Comparison of ENCODE assay signal across 8 cellular contexts in genomic region chr2:38751043-38751846, GRCh38. TPM values are rescaled to one million over a fixed set of nuclear protein-coding genes. Genes with fewer than 3 reads are reported as not detected.
DNase-seq lines count a peak whose midpoint lies in the region; ATAC-seq and TF ChIP-seq lines count a peak whose summit lies in the region.

Gene SRSF7 (minus strand): TSS chr2:38751361. CDS start chr2:38751256, 105 bp downstream.

- H3K4me2 ChIP-seq in OCI-LY3 (ENCODE audit: low read length), result peak within 1 kb of the TSS; percentile 95

- peak within 1 kb of the TSS; percentile 97 for H3K9ac ChIP-seq in OCI-LY3 (ENCODE audit: low read length)

- H3K4me1 Mint-ChIP-seq in Calu3 (ENCODE audit: low read depth, unreplicated experiment), result peaks cover 46% of the 10 kb centered on the region
- H3K4me1 Mint-ChIP-seq in endothelial cell (ENCODE audit: unreplicated experiment), result peaks cover 30% of the 10 kb centered on the region
- peaks cover 45% of the 10 kb centered on the region for H3K4me1 Mint-ChIP-seq in mesothelial cell of epicardium

- no peaks in the 10 kb centered on the region for H3K27me3 ChIP-seq in OCI-LY3 (ENCODE audit: low read depth, low read length)

- TF ChIP-seq CTCF in Calu3 (IDR thresholded peaks at IDR 0.05; ENCODE audit: unreplicated experiment) (no peak), OCI-LY3 (IDR thresholded peaks at IDR 0.05; ENCODE audit: low read depth, low read length) (no peak), endothelial cell (IDR thresholded peaks at IDR 0.05; ENCODE audit: unreplicated experiment) (no peak), mesothelial cell of epicardium (IDR thresholded peaks at IDR 0.05; ENCODE audit: unreplicated experiment) (no peak)

- peak within 1 kb of the TSS; percentile 92 for H3K4me3 ChIP-seq in OCI-LY3 (ENCODE audit: low read length)

- H3K36me3 ChIP-seq in OCI-LY3 (replicated peaks; ENCODE audit: low read depth, low read length), result peaks cover 42% of the 10 kb centered on the region

- ATAC-seq in GM21447 (IDR thresholded peaks at IDR 0.05; ENCODE audit: unreplicated experiment), result peak; percentile 78

- CTCF ChIA-PET in Calu3 (lab: Charles Lee), result interaction anchor here (0.9 to 1.2 kb wide), 3 partner anchors 10 to 196 kb away, joined by 3 read pairs; partner anchors contain the start of gene GALM

- no peaks in the 10 kb centered on the region for H3K9me3 Mint-ChIP-seq in Calu3 (ENCODE audit: low read depth, unreplicated experiment)
- H3K9me3 Mint-ChIP-seq in endothelial cell (ENCODE audit: unreplicated experiment), result no peaks in the 10 kb centered on the region
- H3K9me3 Mint-ChIP-seq in mesothelial cell of epicardium, result no peaks in the 10 kb centered on the region

- H3K27me3 Mint-ChIP-seq in Calu3 (ENCODE audit: unreplicated experiment), result peaks cover 12% of the 10 kb centered on the region
- peaks cover 15% of the 10 kb centered on the region for H3K27me3 Mint-ChIP-seq in endothelial cell (ENCODE audit: unreplicated experiment)
- H3K27me3 Mint-ChIP-seq in mesothelial cell of epicardium (ENCODE audit: low read depth), result peaks cover 3% of the 10 kb centered on the region

- BruUV-seq in Calu3 (replicated peaks; lab: Mats Ljungman, UMichigan), result no TSS peak

- DNase-seq in Calu3 (peak; percentile 95), HuH-7 (ENCODE audit: low spot score) (peak; percentile 94), endothelial cell (ENCODE audit: low spot score) (peak; percentile 99), mesothelial cell of epicardium (ENCODE audit: low spot score in 2 of 2, unreplicated experiment in 2 of 2) (peak; percentile 95 to 99)
- DNase-seq in activated CD8-positive, alpha-beta memory T cell treated with anti-CD3 and anti-CD28 coated beads, Interleukin-2, amount 50 U/mL, for 48 hours, result peak; percentile 100
- DNase-seq in stimulated activated CD8-positive, alpha-beta memory T cell treated with anti-CD3 and anti-CD28 coated beads, Interleukin-15, amount 100 ng/mL, for 48 hours (ENCODE audit: low read depth in 2 of 2), result peak; percentile 89 to 93

- H3K79me2 ChIP-seq in OCI-LY3 (ENCODE audit: low read length), result peaks cover 57% of the 10 kb centered on the region

- peaks cover 40% of the 10 kb centered on the region for H4K20me1 ChIP-seq in OCI-LY3 (ENCODE audit: insufficient read depth, low read length)

- H3K36me3 Mint-ChIP-seq in Calu3 (ENCODE audit: insufficient read depth, unreplicated experiment) (peaks cover 59% of the 10 kb centered on the region), endothelial cell (ENCODE audit: low read depth, unreplicated experiment) (peaks cover 38% of the 10 kb centered on the region), mesothelial cell of epicardium (peaks cover 25% of the 10 kb centered on the region)

- H3K27ac Mint-ChIP-seq in Calu3 (ENCODE audit: unreplicated experiment) (peak within 1 kb of the TSS; percentile 100), endothelial cell (ENCODE audit: unreplicated experiment) (peak within 1 kb of the TSS; percentile 98), mesothelial cell of epicardium (peak within 1 kb of the TSS; percentile 100)

- peaks cover 48% of the 10 kb centered on the region for H3K4me1 ChIP-seq in OCI-LY3 (ENCODE audit: low read length)

- H3K27ac ChIP-seq in OCI-LY3 (ENCODE audit: low read length), result peak within 1 kb of the TSS; percentile 86

- H2AFZ ChIP-seq in OCI-LY3 (ENCODE audit: low read depth, low read length), result peak within 1 kb of the TSS; percentile 60

- intact Hi-C loops in Calu3 (cut with micrococcal nuclease; ENCODE audit: unreplicated experiment), result loop anchor here (2.0 kb wide), 1 partner anchor 28 kb away; the partner anchor contains the start of gene GEMIN6

- no peaks in the 10 kb centered on the region for H3K9me3 ChIP-seq in OCI-LY3 (ENCODE audit: insufficient read depth, low read length)

- H3K4me3 Mint-ChIP-seq in Calu3 (ENCODE audit: low read depth, unreplicated experiment) (peak within 1 kb of the TSS; percentile 93), endothelial cell (ENCODE audit: unreplicated experiment) (peak within 1 kb of the TSS; percentile 98), mesothelial cell of epicardium (peak within 1 kb of the TSS; percentile 99)

RNA-seq across cellular contexts. Expression of gene SRSF7, which starts in this region (rescaled TPM):
- total RNA-seq in Calu3 (2022) (184 and 203 TPM in 2 replicates), endothelial cell (ENCODE audit: unreplicated experiment) (137 TPM), mesothelial cell of epicardium (185 to 189 TPM (median 187 TPM) in 3 replicates)

Comparison
In these comparisons a context has a peak if more than half of its experiments do, and no peak if none do; other contexts are left out.
1. Peak in every context shown above with its lines: DNase-seq, ATAC-seq, H3K4me3 ChIP-seq and H3K27ac ChIP-seq.